Comparison of ENCODE assay signal across 24 cellular contexts in the genomic region with DNA sequence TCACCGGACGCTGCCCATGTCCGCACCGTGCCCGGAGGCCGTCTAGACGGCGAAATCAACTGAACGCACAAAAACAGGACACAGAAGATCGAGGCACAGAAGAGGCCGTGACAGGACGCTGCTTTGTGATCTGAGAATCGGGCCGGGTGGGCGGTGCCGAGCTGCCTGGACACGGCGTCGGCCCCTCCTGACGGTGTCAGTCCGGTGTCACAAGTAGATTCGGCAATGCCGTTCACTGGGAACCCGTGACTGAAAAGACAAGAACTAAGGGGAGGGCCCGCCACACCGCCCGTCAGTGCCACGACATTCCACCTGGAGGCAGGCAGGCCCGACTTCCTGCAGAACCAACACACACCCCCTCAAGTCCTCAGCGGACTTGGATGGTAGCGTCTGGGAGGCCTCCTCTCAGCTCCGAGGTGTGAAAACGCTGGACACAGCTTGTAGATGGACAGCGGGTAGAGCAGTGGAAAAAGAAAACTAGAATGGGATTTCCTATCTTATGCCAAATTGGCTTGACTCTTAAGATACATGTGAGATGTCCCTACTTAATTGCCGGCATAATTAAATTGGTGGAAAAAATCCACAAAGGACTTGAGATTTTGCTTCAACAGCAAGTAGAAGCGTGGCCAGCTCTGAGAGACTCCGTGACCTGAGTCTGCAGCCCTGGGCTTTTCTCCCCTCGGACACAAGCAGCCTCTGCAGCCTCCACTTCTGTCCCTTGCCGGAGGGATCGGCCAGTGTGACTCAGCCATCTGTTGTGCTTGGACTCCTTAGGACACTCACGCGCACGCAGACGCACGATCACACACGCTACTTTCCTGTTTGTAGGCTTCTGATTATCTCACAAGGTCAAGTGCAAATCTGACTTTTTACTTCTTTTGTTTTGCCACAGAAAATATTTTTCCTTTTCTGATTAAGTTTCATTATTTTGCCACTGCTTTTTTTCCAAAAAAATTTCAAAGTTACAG.
A peak's percentile ranks its signal among the peaks of the same experiment; 100 is the strongest.
DNase-seq lines count a peak whose midpoint lies in the region; ATAC-seq and TF ChIP-seq lines count a peak whose summit lies in the region.
"Had no signal": no experiment of that assay in that cellular context is flagged by ENCODE, and none has a peak within 500 bp of the region (broad histone marks: within the 10 kb centered on the region; RNA-seq: fewer than 3 reads in every experiment).

No MANE protein-coding gene starts in this region.

- TF ChIP-seq POLR2A in adrenal gland (IDR thresholded peaks at IDR 0.05) (peak in 1 of 2 donors; percentile 70), testis (IDR thresholded peaks at IDR 0.05) (no peak)

- no peak overlapping the region for H3K14ac ChIP-seq in mesenchymal stem cell (ENCODE audit: low read length in 2 of 2)

- no peak overlapping the region for H2BK15ac ChIP-seq in mesenchymal stem cell (ENCODE audit: low read depth, poor library complexity, severe bottlenecking)

- no peak overlapping the region for H2AFZ ChIP-seq in mesenchymal stem cell (ENCODE audit: low read depth, low read length)
- H2AFZ ChIP-seq: neural progenitor cell had no signal

- H3K9me3 ChIP-seq in adrenal gland (replicated peaks in 1 of 3) (no peaks in the 10 kb centered on the region), mesenchymal stem cell (ENCODE audit: control insufficient read depth, low read length) (no peaks in the 10 kb centered on the region), testis (no peaks in the 10 kb centered on the region)
- H3K9me3 ChIP-seq: BLaER1, HAP-1, Peyer's patch, SJSA1, tibial nerve had no signal

- DNase-seq in adrenal gland, result peak; percentile 78 to 96 (median 91)
- DNase-seq in choroid plexus epithelial cell (ENCODE audit: low read depth), result peak; percentile 5
- peak; percentile 50 for DNase-seq in mesenchymal stem cell
- peak; percentile 79 for DNase-seq in testis
- no peak for DNase-seq in GM03348 (ENCODE audit: low spot score)
- no peak for DNase-seq in islet precursor cell
- DNase-seq: activated CD4-positive, alpha-beta T cell treated with anti-CD3 and anti-CD28 coated beads, Interleukin-2, amount 50 U/mL, for 48 hours; activated CD4-positive, CD25-positive, alpha-beta regulatory T cell; mammary epithelial cell; NCI-H1105; NCI-H1930; NCI-H526 treated with DMSO at 0.1 percent for 48 hours; Peyer's patch; small intestine; stimulated activated CD4-positive, alpha-beta T cell treated with anti-CD3 and anti-CD28 coated beads, Interleukin-1b, Interleukin-23, amount 100 ng/mL, for 48 hours; stimulated activated CD8-positive, alpha-beta memory T cell treated with anti-CD3 and anti-CD28 coated beads, Interleukin-4, amount 100 ng/mL, for 48 hours; stimulated activated naive CD8-positive, alpha-beta T cell treated with anti-CD3 and anti-CD28 coated beads, Interleukin-15, amount 100 ng/mL, for 72 hours; T-cell had no signal

- no peak overlapping the region for H3K4ac ChIP-seq in mesenchymal stem cell (ENCODE audit: low read depth in 1 of 2, low read length in 2 of 2)

- H2BK12ac ChIP-seq in mesenchymal stem cell (ENCODE audit: low read length in 2 of 2), result no peak overlapping the region

- no peak overlapping the region for H4K8ac ChIP-seq in mesenchymal stem cell (ENCODE audit: low read length)

- H3K4me1 ChIP-seq in adrenal gland (replicated peaks in 1 of 2) (no peaks in the 10 kb centered on the region), mesenchymal stem cell (ENCODE audit: control insufficient read depth, insufficient read depth, low read depth, low read length) (no peaks in the 10 kb centered on the region), testis (no peaks in the 10 kb centered on the region)
- H3K4me1 ChIP-seq: HAP-1, Peyer's patch, SJSA1 had no signal

- no peak overlapping the region for H4K91ac ChIP-seq in mesenchymal stem cell (ENCODE audit: low read length)

- 71 to 84% (median 81%) methylated on average over 46 of the region's 46 CpGs for WGBS in adrenal gland, 4 donors
- WGBS in mesenchymal stem cell, result 93% methylated on average over 46 of the region's 46 CpGs
- WGBS in testis, 2 donors, result 77 to 86% methylated on average over 45 to 46 of the region's 46 CpGs

- H3K79me1 ChIP-seq in mesenchymal stem cell (replicated peaks; ENCODE audit: low read length, poor library complexity, severe bottlenecking), result peaks cover 40% of the 10 kb centered on the region

- H3K27ac ChIP-seq in adrenal gland (peak overlapping the region in 4 of 5 donors; percentile 40 to 83 (median 78)), mesenchymal stem cell (ENCODE audit: low read length, poor library complexity, severe bottlenecking) (no peak overlapping the region), testis (peak overlapping the region in 1 of 2 donors; percentile 29)
- H3K27ac ChIP-seq: BLaER1, neural progenitor cell, Peyer's patch, SJSA1 had no signal

- no peak for TF ChIP-seq CTCF in adrenal gland (IDR thresholded peaks at IDR 0.05)
- TF ChIP-seq CTCF in choroid plexus epithelial cell (conservative IDR thresholded peaks at IDR 0.05; ENCODE audit: low read depth, low read length), result no peak
- TF ChIP-seq CTCF in testis (IDR thresholded peaks at IDR 0.05), result no peak

- H3K18ac ChIP-seq in mesenchymal stem cell (ENCODE audit: low read depth in 1 of 2, low read length in 2 of 2), result peak overlapping the region in 1 of 2 experiments; percentile 28

- no peak overlapping the region for H2BK5ac ChIP-seq in mesenchymal stem cell (ENCODE audit: low read depth, low read length, poor library complexity, severe bottlenecking)

- H2BK120ac ChIP-seq in mesenchymal stem cell (ENCODE audit: low read depth, low read length), result no peak overlapping the region

- ATAC-seq in GM18520 (IDR thresholded peaks at IDR 0.05; ENCODE audit: unreplicated experiment), result no peak
- ATAC-seq: stimulated activated naive CD8-positive, alpha-beta T cell treated with anti-CD3 and anti-CD28 coated beads, Interleukin-15, amount 100 ng/mL, for 72 hours; T-cell had no signal

- H3K4me3 ChIP-seq in adrenal gland (no peak overlapping the region), choroid plexus epithelial cell (ENCODE audit: low read depth, low read length) (no peak overlapping the region), mesenchymal stem cell (ENCODE audit: insufficient read depth in 1 of 2, low read depth in 1 of 2, low read length in 2 of 2) (no peak overlapping the region), testis (no peak overlapping the region)
- H3K4me3 ChIP-seq: BLaER1, HAP-1, neural progenitor cell, Peyer's patch, SJSA1, tibial nerve had no signal

- no peak overlapping the region for H2AK5ac ChIP-seq in mesenchymal stem cell (ENCODE audit: low read length, severe bottlenecking)

- H3K36me3 ChIP-seq in adrenal gland (replicated peaks in 1 of 2) (peaks cover 0 to 3% of the 10 kb centered on the region in 2 donors), mesenchymal stem cell (ENCODE audit: control insufficient read depth in 1 of 2, insufficient read depth in 2 of 2, low read depth in 1 of 2, low read length in 2 of 2) (peaks cover 51 to 66% of the 10 kb centered on the region in 2 experiments), testis (ENCODE audit: low read depth, missing control alignments) (no peaks in the 10 kb centered on the region)
- H3K36me3 ChIP-seq: HAP-1, neural progenitor cell had no signal

- H3K23ac ChIP-seq in mesenchymal stem cell (ENCODE audit: low read length in 2 of 2), result no peak overlapping the region

- H3K9ac ChIP-seq in mesenchymal stem cell (ENCODE audit: low read length), result no peak overlapping the region
- H3K9ac ChIP-seq: BLaER1, neural progenitor cell had no signal

- H3K27me3 ChIP-seq in adrenal gland (no peaks in the 10 kb centered on the region), mesenchymal stem cell (ENCODE audit: control insufficient read depth in 1 of 2, insufficient read depth in 1 of 2, low read length in 2 of 2) (no peaks in the 10 kb centered on the region), testis (no peaks in the 10 kb centered on the region)
- H3K27me3 ChIP-seq: BLaER1, neural progenitor cell, Peyer's patch, SJSA1, tibial nerve had no signal

- intact Hi-C loops in adrenal gland (cut with DNase I) (no loop called here), testis (cut with DNase I; ENCODE audit: low total_unique reads) (no loop called here)

- no peak overlapping the region for H3K4me2 ChIP-seq in mesenchymal stem cell (ENCODE audit: low read length, poor library complexity, severe bottlenecking)
- H3K4me2 ChIP-seq: BLaER1, neural progenitor cell had no signal

Comparison
In these comparisons a context has a peak if more than half of its experiments do, and no peak if none do; other contexts are left out.
1. DNase-seq: peak in adrenal gland (7 of 7), choroid plexus epithelial cell (single experiment), mesenchymal stem cell (single experiment) and testis (single experiment); none in GM03348 (single experiment) and islet precursor cell (single experiment).